29 cellular contexts compared by ENCODE assay signal in genomic region chr3:182180646-182181385, GRCh38.
A peak's percentile ranks its signal among the peaks of the same experiment; 100 is the strongest.
DNase-seq lines count a peak whose midpoint lies in the region; ATAC-seq lines count a peak whose summit lies in the region.
"Had no signal": no experiment of that assay in that cellular context is flagged by ENCODE, and none has a peak within 500 bp of the region (broad histone marks: within the 10 kb centered on the region; RNA-seq: fewer than 3 reads in every experiment).

No MANE protein-coding gene starts in this region.

- peaks cover 15% of the 10 kb centered on the region for H3K4me1 ChIP-seq in mesendoderm (ENCODE audit: control insufficient read depth, low read depth, low read length)
- H3K4me1 ChIP-seq: A549, colonic mucosa, spleen, suprapubic skin had no signal

- H3K4me3 ChIP-seq in mesendoderm (ENCODE audit: low read length): no peak overlapping the region
- H3K4me3 ChIP-seq: A549, colonic mucosa, GM23248, spleen, suprapubic skin had no signal

- no peak overlapping the region for H4K5ac ChIP-seq in mesendoderm (ENCODE audit: low read length)

- WGBS in mesendoderm (ENCODE audit: extremely low coverage, insufficient coverage, low lambda C conversion rate): no CpG with 5 or more reads among the region's 9 CpGs

- no peaks in the 10 kb centered on the region for H3K79me2 ChIP-seq in mesendoderm (ENCODE audit: control insufficient read depth, insufficient read depth, low read length)

- no peak overlapping the region for H3K4ac ChIP-seq in mesendoderm (ENCODE audit: low read depth, low read length)

- peak overlapping the region; percentile 68 for H3K18ac ChIP-seq in mesendoderm (ENCODE audit: low read length)

- no peaks in the 10 kb centered on the region for H3K79me1 ChIP-seq in mesendoderm (ENCODE audit: low read length)

- H2BK120ac ChIP-seq in mesendoderm (ENCODE audit: low read depth, low read length): no peak overlapping the region

- no peaks in the 10 kb centered on the region for H3K27me3 ChIP-seq in mesendoderm (ENCODE audit: insufficient read depth, low read length, poor library complexity)
- H3K27me3 ChIP-seq: BE2C, colonic mucosa, spleen, suprapubic skin had no signal

- H3K27ac ChIP-seq in mesendoderm (ENCODE audit: low read depth, low read length): no peak overlapping the region
- H3K27ac ChIP-seq: A549, colonic mucosa, GM23248, spleen, suprapubic skin, VCaP had no signal

- H3K23ac ChIP-seq in mesendoderm (ENCODE audit: low read length): no peak overlapping the region

- no peak overlapping the region for H3K4me2 ChIP-seq in mesendoderm (ENCODE audit: low read length)
- H3K4me2 ChIP-seq: A549 had no signal

- H3K36me3 ChIP-seq in mesendoderm (ENCODE audit: control insufficient read depth, insufficient read depth, low read length): no peaks in the 10 kb centered on the region
- H3K36me3 ChIP-seq: BE2C, colonic mucosa, spleen, suprapubic skin had no signal

- no peak overlapping the region for H3K56ac ChIP-seq in mesendoderm (ENCODE audit: low read length)

- H2BK5ac ChIP-seq in mesendoderm (ENCODE audit: low read length): no peak overlapping the region

- H3K9ac ChIP-seq in mesendoderm (ENCODE audit: low read length): no peak overlapping the region
- H3K9ac ChIP-seq: GM23248 had no signal

- ATAC-seq in GM21367 (IDR thresholded peaks at IDR 0.05; ENCODE audit: unreplicated experiment) (no peak), GM21360 (IDR thresholded peaks at IDR 0.05; ENCODE audit: unreplicated experiment) (no peak), GM19452 (IDR thresholded peaks at IDR 0.05; ENCODE audit: unreplicated experiment) (no peak)
- ATAC-seq: activated T-cell treated with anti-CD3 and anti-CD28 coated beads, Interleukin-2, amount 50 U/mL, for 72 hours; effector memory CD8-positive, alpha-beta T cell; esophagus mucosa; left ventricle myocardium superior; natural killer cell; stimulated activated naive B cell treated with anti-CD40 and anti-IgM and Interleukin-4, amounts not matched to agents 10 μg/mL and 1 μg/mL and 100 μg/mL, for 72 hours had no signal

- no peak overlapping the region for H2AK5ac ChIP-seq in mesendoderm (ENCODE audit: low read length)

- DNase-seq in NCI-H2107 treated with DMSO at 0.1 percent for 48 hours (lab: John Stamatoyannopoulos, UW; ENCODE audit: unreplicated experiment) (peak; percentile 70), NCI-H2107 (lab: John Stamatoyannopoulos, UW) (no peak), NCI-H146 (lab: John Stamatoyannopoulos, UW) (peak; percentile 95), SK-N-DZ (ENCODE audit: low spot score) (peak; percentile 39), mesendoderm (peak; percentile 97)
- DNase-seq: activated CD4-positive, alpha-beta T cell treated with anti-CD3 and anti-CD28 coated beads, Interleukin-2, amount 10 ng/mL, durations not matched to agents 7 days and 5 days; activated naive CD4-positive, alpha-beta T cell treated with anti-CD3 and anti-CD28 coated beads for 36 hours; activated T-cell treated with anti-CD3 and anti-CD28 coated beads, Interleukin-2, amount 50 U/mL, for 72 hours; amniotic stem cell; BE2C; colonic mucosa; effector memory CD8-positive, alpha-beta T cell; foreskin melanocyte; GM23248; immature natural killer cell; left ventricle myocardium superior; natural killer cell; NCI-H1436 treated with DMSO at 0.1 percent for 48 hours; retina; spleen; stimulated activated CD4-positive, alpha-beta T cell treated with anti-CD3 and anti-CD28 coated beads, Interleukin-2, amount 100 ng/mL, for 48 hours; stimulated activated naive B cell treated with anti-CD40 and anti-IgM and Interleukin-4, amounts not matched to agents 10 μg/mL and 1 μg/mL and 100 μg/mL, for 72 hours had no signal

- no peak overlapping the region for H4K8ac ChIP-seq in mesendoderm (ENCODE audit: low read depth, low read length)

- H2BK15ac ChIP-seq in mesendoderm (replicated peaks; ENCODE audit: low read depth): no peak overlapping the region
